10 cellular contexts compared by ENCODE assay signal in the genomic region with DNA sequence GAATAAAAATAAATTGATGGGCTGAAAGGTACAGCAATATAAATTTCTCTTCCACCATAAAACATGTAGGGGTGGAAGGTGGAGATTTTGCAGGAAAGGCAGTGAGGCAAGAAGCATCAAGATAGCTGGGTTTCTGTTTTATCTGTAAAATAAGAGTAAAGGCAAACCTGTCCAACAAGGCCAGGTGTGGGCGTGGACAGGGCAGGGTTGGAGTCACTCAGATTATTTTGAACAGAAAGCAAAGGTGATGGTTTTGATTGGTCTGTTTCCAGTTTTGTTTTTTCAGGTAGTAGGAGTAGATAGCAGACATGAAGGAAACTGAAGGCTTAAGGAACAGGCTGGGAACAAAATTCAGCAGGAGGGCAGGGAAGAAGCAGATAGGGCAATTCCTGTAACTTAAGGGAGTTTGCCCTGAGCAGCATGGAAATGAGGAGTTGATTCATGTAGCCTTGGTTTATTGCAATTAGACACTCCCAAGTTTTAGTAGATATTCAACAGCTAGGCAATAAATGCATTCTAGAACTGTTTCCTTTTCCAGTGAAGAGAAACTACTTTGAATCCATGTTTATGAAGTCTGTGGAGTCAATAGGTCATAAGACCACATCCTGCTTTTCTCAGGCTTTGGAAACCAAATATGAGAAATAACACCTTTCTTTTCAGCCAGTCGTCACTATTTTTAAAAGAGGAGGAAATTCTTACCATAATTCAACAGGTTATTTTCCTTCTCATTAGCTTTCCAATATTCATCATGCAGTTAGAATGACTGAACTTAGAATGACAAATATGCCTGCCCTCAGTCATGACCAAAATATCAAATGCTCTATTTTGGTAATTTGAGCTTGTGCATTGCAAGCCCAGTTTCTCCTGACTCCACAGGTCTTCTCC. TPM values are rescaled to one million over a fixed set of nuclear protein-coding genes. Genes with fewer than 3 reads are reported as not detected.
DNase-seq lines count a peak whose midpoint lies in the region; ATAC-seq and TF ChIP-seq lines count a peak whose summit lies in the region.
"Had no signal": no experiment of that assay in that cellular context is flagged by ENCODE, and none has a peak within 500 bp of the region (broad histone marks: within the 10 kb centered on the region; RNA-seq: fewer than 3 reads in every experiment).

No MANE protein-coding gene starts in this region.

- ATAC-seq in activated naive CD4-positive, alpha-beta T cell treated with anti-CD3 and anti-CD28 coated beads, Interleukin-2, amount 50 U/mL, for 72 hours, result no peak
- ATAC-seq in activated naive CD8-positive, alpha-beta T cell treated with anti-CD3 and anti-CD28 coated beads, Interleukin-2, amount 50 U/mL, for 24 hours, result no peak
- no peak for ATAC-seq in HG03196 (IDR thresholded peaks at IDR 0.05; ENCODE audit: unreplicated experiment)

- DNase-seq in activated naive CD4-positive, alpha-beta T cell treated with anti-CD3 and anti-CD28 coated beads, Interleukin-2, amount 50 U/mL, for 72 hours (ENCODE audit: low spot score in 2 of 2), result no peak
- DNase-seq in activated naive CD4-positive, alpha-beta T cell treated with Interleukin-2 at 50 U/mL for 16 hours, result no peak
- DNase-seq in activated naive CD8-positive, alpha-beta T cell treated with anti-CD3 and anti-CD28 coated beads, Interleukin-2, amount 50 U/mL, for 24 hours, result no peak
- DNase-seq in iris pigment epithelial cell (ENCODE audit: low read depth) (peak; percentile 70), type B pancreatic cell (ENCODE audit: extremely low spot score, unreplicated experiment) (no peak), dedifferentiated amniotic fluid mesenchymal stem cell (ENCODE audit: extremely low spot score) (no peak), islet precursor cell (no peak)
- DNase-seq: NCI-H2081 had no signal

- no peak for TF ChIP-seq CTCF in type B pancreatic cell (conservative IDR thresholded peaks at IDR 0.05)

- no peaks in the 10 kb centered on the region for H3K27me3 Mint-ChIP-seq in activated naive CD8-positive, alpha-beta T cell treated with anti-CD3 and anti-CD28 coated beads, Interleukin-2, amount 50 U/mL, for 24 hours
- H3K27me3 Mint-ChIP-seq in type B pancreatic cell, result no peaks in the 10 kb centered on the region

- H3K36me3 Mint-ChIP-seq in activated naive CD4-positive, alpha-beta T cell treated with anti-CD3 and anti-CD28 coated beads, Interleukin-2, amount 50 U/mL, for 72 hours, result peaks cover 0 to 11% of the 10 kb centered on the region in 2 donors
- H3K36me3 Mint-ChIP-seq in activated naive CD8-positive, alpha-beta T cell treated with anti-CD3 and anti-CD28 coated beads, Interleukin-2, amount 50 U/mL, for 24 hours (ENCODE audit: low read depth), result no peaks in the 10 kb centered on the region
- H3K36me3 Mint-ChIP-seq in type B pancreatic cell, result peaks cover 4% of the 10 kb centered on the region

- H3K4me3 Mint-ChIP-seq in activated naive CD8-positive, alpha-beta T cell treated with anti-CD3 and anti-CD28 coated beads, Interleukin-2, amount 50 U/mL, for 24 hours, result no peak overlapping the region
- H3K4me3 Mint-ChIP-seq in type B pancreatic cell, result peak overlapping the region; percentile 59
- H3K4me3 Mint-ChIP-seq: central memory CD8-positive, alpha-beta T cell had no signal

- peaks cover 45% of the 10 kb centered on the region for H3K4me1 Mint-ChIP-seq in activated naive CD8-positive, alpha-beta T cell treated with anti-CD3 and anti-CD28 coated beads, Interleukin-2, amount 50 U/mL, for 24 hours
- H3K4me1 Mint-ChIP-seq in type B pancreatic cell (ENCODE audit: unreplicated experiment), result peaks cover 14% of the 10 kb centered on the region

- peaks cover 0 to 11% of the 10 kb centered on the region in 2 donors for H3K9me3 Mint-ChIP-seq in activated naive CD4-positive, alpha-beta T cell treated with anti-CD3 and anti-CD28 coated beads, Interleukin-2, amount 50 U/mL, for 72 hours
- no peaks in the 10 kb centered on the region for H3K9me3 Mint-ChIP-seq in activated naive CD8-positive, alpha-beta T cell treated with anti-CD3 and anti-CD28 coated beads, Interleukin-2, amount 50 U/mL, for 24 hours
- H3K9me3 Mint-ChIP-seq in type B pancreatic cell, result peaks cover 7% of the 10 kb centered on the region
- H3K9me3 Mint-ChIP-seq: central memory CD8-positive, alpha-beta T cell had no signal

- peak overlapping the region; percentile 29 to 59 for H3K27ac Mint-ChIP-seq in activated naive CD4-positive, alpha-beta T cell treated with anti-CD3 and anti-CD28 coated beads, Interleukin-2, amount 50 U/mL, for 72 hours
- H3K27ac Mint-ChIP-seq in activated naive CD8-positive, alpha-beta T cell treated with anti-CD3 and anti-CD28 coated beads, Interleukin-2, amount 50 U/mL, for 24 hours, result peak overlapping the region; percentile 50
- peak overlapping the region; percentile 93 for H3K27ac Mint-ChIP-seq in type B pancreatic cell

RNA-seq across cellular contexts. Expression of gene CD55, which starts 38.7 kb away (rescaled TPM):
- total RNA-seq in activated naive CD4-positive, alpha-beta T cell treated with anti-CD3 and anti-CD28 coated beads, Interleukin-2, amount 50 U/mL, for 72 hours, result 100 to 1,000 TPM in 1 of 2 donors, 10 to 100 TPM in 1; 55.1 to 141 TPM
- total RNA-seq in type B pancreatic cell (ENCODE audit: low replicate concordance), result 60.0 and 292 TPM in 2 replicates
